8 cellular contexts compared by ENCODE assay signal in the genomic region with DNA sequence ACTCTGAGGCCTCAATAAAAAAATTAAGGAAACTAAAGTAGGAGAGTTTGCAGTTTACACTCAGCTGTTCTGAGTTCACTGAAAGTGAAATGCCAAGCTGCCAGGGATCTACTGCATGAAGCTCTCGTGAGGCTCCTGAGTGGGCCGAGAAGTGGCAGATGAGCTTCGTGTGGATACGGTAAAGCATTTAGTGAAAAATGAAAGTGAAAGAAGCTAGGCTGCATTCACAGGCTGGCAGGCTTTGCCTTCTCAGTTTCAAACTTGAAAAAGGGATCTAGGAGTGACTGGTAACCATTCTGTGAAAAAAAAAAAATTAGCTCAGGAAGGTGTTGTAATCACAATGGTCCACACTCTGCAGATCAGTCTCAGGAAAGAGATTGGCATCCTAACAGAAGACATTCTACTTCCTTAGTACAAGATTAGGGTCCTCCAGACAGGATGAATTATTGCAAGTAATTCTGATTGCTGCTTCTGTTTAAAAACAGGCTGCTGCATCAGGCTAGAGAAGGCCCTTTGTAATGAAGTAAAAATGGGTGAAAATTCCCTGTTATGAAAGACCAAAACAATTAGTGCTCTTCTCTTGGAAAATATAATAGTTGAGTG.
DNase-seq lines count a peak whose midpoint lies in the region; ATAC-seq and TF ChIP-seq lines count a peak whose summit lies in the region.

No MANE protein-coding gene starts in this region.

- H3K9me3 ChIP-seq in ascending aorta (no peaks in the 10 kb centered on the region), Caco-2 (no peaks in the 10 kb centered on the region)

- H3K9me3 Mint-ChIP-seq in Caco-2 (ENCODE audit: unreplicated experiment): no peaks in the 10 kb centered on the region

- H3K4me1 Mint-ChIP-seq in Caco-2 (ENCODE audit: low read depth, unreplicated experiment): no peaks in the 10 kb centered on the region

- CTCF ChIA-PET in Caco-2 (lab: Charles Lee): no interaction called here

- H3K4me1 ChIP-seq in ascending aorta: no peaks in the 10 kb centered on the region
- H3K4me1 ChIP-seq in Caco-2: no peaks in the 10 kb centered on the region

- H3K36me3 ChIP-seq in ascending aorta (no peaks in the 10 kb centered on the region), Caco-2 (ENCODE audit: control insufficient read depth, insufficient read depth, low read length) (no peaks in the 10 kb centered on the region)

- peak; percentile 83 for DNase-seq in DMS53 (lab: John Stamatoyannopoulos, UW)
- peak in 1 of 2 experiments; percentile 52 for DNase-seq in HL-60 (ENCODE audit: low read depth in 1 of 2, low spot score in 1 of 2)
- peak; percentile 5 for DNase-seq in T follicular helper cell (ENCODE audit: low read depth)
- no peak for DNase-seq in ascending aorta (ENCODE audit: low spot score in 2 of 2)
- DNase-seq in kidney tubule cell (ENCODE audit: low spot score): peak; percentile 67
- DNase-seq in stimulated activated CD4-positive, alpha-beta T cell treated with anti-CD3 and anti-CD28 coated beads, Interleukin-2, amount 100 ng/mL, for 48 hours: peak; percentile 3 to 12
- DNase-seq in Caco-2: no peak

- no peak overlapping the region for H3K4me3 Mint-ChIP-seq in Caco-2 (ENCODE audit: unreplicated experiment)

- H3K27me3 ChIP-seq in HL-60 (ENCODE audit: insufficient read depth, poor library complexity, severe bottlenecking): no peaks in the 10 kb centered on the region
- no peaks in the 10 kb centered on the region for H3K27me3 ChIP-seq in ascending aorta
- no peaks in the 10 kb centered on the region for H3K27me3 ChIP-seq in Caco-2 (replicated peaks; ENCODE audit: control insufficient read depth, insufficient read depth, low read length)

- H3K36me3 Mint-ChIP-seq in Caco-2 (ENCODE audit: insufficient read depth, unreplicated experiment): no peaks in the 10 kb centered on the region

- intact Hi-C loops in ascending aorta (cut with DNase I) (no loop called here), Caco-2 (cut with micrococcal nuclease; ENCODE audit: unreplicated experiment) (no loop called here)

- no peaks in the 10 kb centered on the region for H3K27me3 Mint-ChIP-seq in Caco-2 (ENCODE audit: insufficient read depth, unreplicated experiment)

- H3K27ac Mint-ChIP-seq in Caco-2 (ENCODE audit: unreplicated experiment): no peak overlapping the region

- no peak for TF ChIP-seq CTCF in HL-60 (IDR thresholded peaks at IDR 0.05; ENCODE audit: insufficient read depth, low read length)
- no peak for TF ChIP-seq CTCF in ascending aorta (IDR thresholded peaks at IDR 0.05)
- no peak for TF ChIP-seq CTCF in Caco-2 (IDR thresholded peaks at IDR 0.05; ENCODE audit: insufficient read depth in 1 of 2, low read depth in 1 of 2, low read length in 1 of 2, severe bottlenecking in 1 of 2, unreplicated experiment in 1 of 2)

- POLR2A ChIA-PET in Caco-2 (lab: Charles Lee): no interaction called here

- no TSS peak for BruUV-seq in Caco-2 (replicated peaks; lab: Mats Ljungman, UMichigan)

- H3K27ac ChIP-seq in HL-60 (replicated peaks) (peak overlapping the region; percentile 56), ascending aorta (peak overlapping the region in 1 of 2 donors; percentile 6)

- H3K4me3 ChIP-seq in HL-60 (replicated peaks; ENCODE audit: insufficient read depth, low read length) (peak overlapping the region; percentile 23), ascending aorta (peak overlapping the region; percentile 5 to 42), Caco-2 (ENCODE audit: low read depth, low read length) (no peak overlapping the region)

- peak; percentile 99 for ATAC-seq in GM21367 (IDR thresholded peaks at IDR 0.05; ENCODE audit: unreplicated experiment)

Comparison
In these comparisons a context has a peak if more than half of its experiments do, and no peak if none do; other contexts are left out.
1. DNase-seq: peak in DMS53 (single experiment), T follicular helper cell (single experiment), kidney tubule cell (single experiment) and stimulated activated CD4-positive, alpha-beta T cell treated with anti-CD3 and anti-CD28 coated beads, Interleukin-2, amount 100 ng/mL, for 48 hours (2 of 2); none in ascending aorta (0 of 2) and Caco-2 (0 of 2).